In the genomic region with DNA sequence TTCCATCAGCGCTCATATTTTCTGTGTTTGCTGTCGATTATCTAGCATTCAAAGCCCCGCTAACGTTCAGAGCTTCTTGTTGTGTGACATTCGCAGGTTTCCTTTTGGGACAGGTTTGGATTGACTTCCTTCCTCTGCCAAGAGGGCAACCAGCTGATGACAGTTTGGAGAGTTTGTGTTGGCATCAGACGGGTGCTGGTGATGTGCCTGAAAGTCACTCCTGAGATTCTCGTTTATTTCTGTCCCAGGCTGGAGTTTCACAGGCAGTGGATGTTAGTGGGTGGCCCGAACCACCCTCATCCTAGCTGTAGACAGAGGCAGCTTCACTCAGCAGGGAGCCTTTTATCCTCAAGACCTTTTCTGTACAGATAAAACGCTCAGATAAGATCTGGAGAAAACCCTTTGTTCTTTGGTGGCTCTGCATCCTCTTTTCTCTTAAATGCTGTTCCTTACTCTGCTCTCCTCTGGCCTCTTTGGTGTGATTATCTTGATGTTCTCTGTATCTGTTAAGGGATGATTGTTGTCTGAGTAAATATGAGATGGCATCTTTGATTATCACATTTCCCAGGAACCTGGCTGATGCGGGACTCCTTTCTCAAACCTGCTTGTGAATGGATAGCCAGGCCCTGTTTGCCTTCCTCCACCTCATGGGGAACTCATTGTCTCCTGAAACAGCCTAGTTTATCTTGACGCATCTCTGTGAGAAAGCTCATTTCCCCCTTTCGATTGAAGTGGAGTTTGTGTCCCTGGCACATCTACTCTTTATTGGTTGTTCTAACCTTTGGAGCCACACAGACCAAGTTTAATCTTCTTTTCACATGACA, we compare ENCODE assay signal across 2 cellular contexts.
TF ChIP-seq lines count a peak whose summit lies in the region.

No MANE protein-coding gene starts in this region.

TF ChIP-seq in liver, 16 proteins besides CTCF, POLR2A, EP300 and RAD21:
- TF ChIP-seq YY1 (IDR thresholded peaks at IDR 0.05) (peak; percentile 11), HNF4G (IDR thresholded peaks at IDR 0.05) (no peak), GABPA (IDR thresholded peaks at IDR 0.05 in 1 of 2, conservative IDR thresholded peaks at IDR 0.05 in 1 of 2) (no peak), TAF1 (conservative IDR thresholded peaks at IDR 0.05) (no peak), FOXA2 (IDR thresholded peaks at IDR 0.05) (peak; percentile 23), EGR1 (IDR thresholded peaks at IDR 0.05; ENCODE audit: low read depth in 2 of 2) (no peak), FOXA1 (IDR thresholded peaks at IDR 0.05) (peak; percentile 20), NR2F2 (IDR thresholded peaks at IDR 0.05) (no peak), RXRA (IDR thresholded peaks at IDR 0.05) (peak in 1 of 2 donors; percentile 63), SP1 (IDR thresholded peaks at IDR 0.05) (no peak), HNF4A (conservative IDR thresholded peaks at IDR 0.05) (peak; percentile 44 to 79), JUND (IDR thresholded peaks at IDR 0.05) (no peak)
- TF ChIP-seq, protein P1, sequence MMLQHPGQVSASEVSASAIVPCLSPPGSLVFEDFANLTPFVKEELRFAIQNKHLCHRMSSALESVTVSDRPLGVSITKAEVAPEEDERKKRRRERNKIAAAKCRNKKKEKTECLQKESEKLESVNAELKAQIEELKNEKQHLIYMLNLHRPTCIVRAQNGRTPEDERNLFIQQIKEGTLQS (IDR thresholded peaks at IDR 0.05), result no peak
- TF ChIP-seq, protein P2, sequence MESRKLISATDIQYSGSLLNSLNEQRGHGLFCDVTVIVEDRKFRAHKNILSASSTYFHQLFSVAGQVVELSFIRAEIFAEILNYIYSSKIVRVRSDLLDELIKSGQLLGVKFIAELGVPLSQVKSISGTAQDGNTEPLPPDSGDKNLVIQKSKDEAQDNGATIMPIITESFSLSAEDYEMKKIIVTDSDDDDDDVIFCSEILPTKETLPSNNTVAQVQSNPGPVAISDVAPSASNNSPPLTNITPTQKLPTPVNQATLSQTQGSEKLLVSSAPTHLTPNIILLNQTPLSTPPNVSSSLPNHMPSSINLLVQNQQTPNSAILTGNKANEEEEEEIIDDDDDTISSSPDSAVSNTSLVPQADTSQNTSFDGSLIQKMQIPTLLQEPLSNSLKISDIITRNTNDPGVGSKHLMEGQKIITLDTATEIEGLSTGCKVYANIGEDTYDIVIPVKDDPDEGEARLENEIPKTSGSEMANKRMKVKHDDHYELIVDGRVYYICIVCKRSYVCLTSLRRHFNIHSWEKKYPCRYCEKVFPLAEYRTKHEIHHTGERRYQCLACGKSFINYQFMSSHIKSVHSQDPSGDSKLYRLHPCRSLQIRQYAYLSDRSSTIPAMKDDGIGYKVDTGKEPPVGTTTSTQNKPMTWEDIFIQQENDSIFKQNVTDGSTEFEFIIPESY (IDR thresholded peaks at IDR 0.05), result no peak
- TF ChIP-seq, protein P3, sequence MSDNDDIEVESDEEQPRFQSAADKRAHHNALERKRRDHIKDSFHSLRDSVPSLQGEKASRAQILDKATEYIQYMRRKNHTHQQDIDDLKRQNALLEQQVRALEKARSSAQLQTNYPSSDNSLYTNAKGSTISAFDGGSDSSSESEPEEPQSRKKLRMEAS (IDR thresholded peaks at IDR 0.05), result peak; percentile 55
- TF ChIP-seq, protein P4, sequence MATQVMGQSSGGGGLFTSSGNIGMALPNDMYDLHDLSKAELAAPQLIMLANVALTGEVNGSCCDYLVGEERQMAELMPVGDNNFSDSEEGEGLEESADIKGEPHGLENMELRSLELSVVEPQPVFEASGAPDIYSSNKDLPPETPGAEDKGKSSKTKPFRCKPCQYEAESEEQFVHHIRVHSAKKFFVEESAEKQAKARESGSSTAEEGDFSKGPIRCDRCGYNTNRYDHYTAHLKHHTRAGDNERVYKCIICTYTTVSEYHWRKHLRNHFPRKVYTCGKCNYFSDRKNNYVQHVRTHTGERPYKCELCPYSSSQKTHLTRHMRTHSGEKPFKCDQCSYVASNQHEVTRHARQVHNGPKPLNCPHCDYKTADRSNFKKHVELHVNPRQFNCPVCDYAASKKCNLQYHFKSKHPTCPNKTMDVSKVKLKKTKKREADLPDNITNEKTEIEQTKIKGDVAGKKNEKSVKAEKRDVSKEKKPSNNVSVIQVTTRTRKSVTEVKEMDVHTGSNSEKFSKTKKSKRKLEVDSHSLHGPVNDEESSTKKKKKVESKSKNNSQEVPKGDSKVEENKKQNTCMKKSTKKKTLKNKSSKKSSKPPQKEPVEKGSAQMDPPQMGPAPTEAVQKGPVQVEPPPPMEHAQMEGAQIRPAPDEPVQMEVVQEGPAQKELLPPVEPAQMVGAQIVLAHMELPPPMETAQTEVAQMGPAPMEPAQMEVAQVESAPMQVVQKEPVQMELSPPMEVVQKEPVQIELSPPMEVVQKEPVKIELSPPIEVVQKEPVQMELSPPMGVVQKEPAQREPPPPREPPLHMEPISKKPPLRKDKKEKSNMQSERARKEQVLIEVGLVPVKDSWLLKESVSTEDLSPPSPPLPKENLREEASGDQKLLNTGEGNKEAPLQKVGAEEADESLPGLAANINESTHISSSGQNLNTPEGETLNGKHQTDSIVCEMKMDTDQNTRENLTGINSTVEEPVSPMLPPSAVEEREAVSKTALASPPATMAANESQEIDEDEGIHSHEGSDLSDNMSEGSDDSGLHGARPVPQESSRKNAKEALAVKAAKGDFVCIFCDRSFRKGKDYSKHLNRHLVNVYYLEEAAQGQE (IDR thresholded peaks at IDR 0.05), result peak; percentile 18

TF ChIP-seq in HepG2, 621 proteins besides CTCF, POLR2A, EP300 and RAD21:
- TF ChIP-seq HOXA9 (CRISPR knock-in tag; IDR thresholded peaks at IDR 0.05; ENCODE audit: borderline replicate concordance), result no peak
